In the genomic region with DNA sequence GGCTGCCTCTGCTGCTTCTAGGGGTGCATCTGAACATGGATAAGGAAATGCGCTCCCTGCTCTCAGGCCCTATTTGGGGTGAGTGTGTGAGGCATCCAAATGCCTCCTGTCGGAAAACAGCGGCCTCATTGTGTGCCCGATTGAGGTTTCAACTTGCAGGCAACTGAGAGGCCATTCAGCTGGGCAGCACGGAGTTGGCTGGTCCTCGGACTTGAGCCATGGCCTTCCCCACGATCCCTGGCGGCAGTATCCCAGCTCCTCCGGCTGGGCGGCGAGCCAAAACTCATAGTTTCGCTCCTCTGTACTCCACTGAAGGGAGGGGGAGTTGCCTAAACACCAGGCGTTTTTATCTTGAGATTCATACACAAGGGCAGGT, we compare ENCODE assay signal across 12 cellular contexts.
DNase-seq lines count a peak whose midpoint lies in the region; ATAC-seq and TF ChIP-seq lines count a peak whose summit lies in the region.
"Had no signal": no experiment of that assay in that cellular context is flagged by ENCODE, and none has a peak within 500 bp of the region (broad histone marks: within the 10 kb centered on the region; RNA-seq: fewer than 3 reads in every experiment).

No MANE protein-coding gene starts in this region.

- ATAC-seq in GM18868 (IDR thresholded peaks at IDR 0.05; ENCODE audit: unreplicated experiment) (no peak), HG03175 (IDR thresholded peaks at IDR 0.05; ENCODE audit: unreplicated experiment) (no peak)
- ATAC-seq: gastroesophageal sphincter had no signal

- H3K4me3 ChIP-seq in testis = peak overlapping the region in 1 of 2 donors; percentile 60

- H3K4me1 ChIP-seq in testis = peaks cover 15% of the 10 kb centered on the region

- 0% methylated on average over 10 to 13 of the region's 13 CpGs for WGBS in testis, 2 donors

- intact Hi-C loops in testis (cut with DNase I; ENCODE audit: low total_unique reads) = no loop called here

- no peak overlapping the region for H3K27ac ChIP-seq in testis
- H3K27ac ChIP-seq: gastroesophageal sphincter, vagina had no signal

- no peaks in the 10 kb centered on the region for H3K36me3 ChIP-seq in testis (ENCODE audit: low read depth, missing control alignments)
- H3K36me3 ChIP-seq: gastroesophageal sphincter, vagina had no signal

- no peak for TF ChIP-seq CTCF in testis (IDR thresholded peaks at IDR 0.05)

- no peaks in the 10 kb centered on the region for H3K9me3 ChIP-seq in testis
- H3K9me3 ChIP-seq: gastroesophageal sphincter, vagina had no signal

- no peak for TF ChIP-seq POLR2A in testis (IDR thresholded peaks at IDR 0.05)

- no peaks in the 10 kb centered on the region for H3K27me3 ChIP-seq in testis
- H3K27me3 ChIP-seq: vagina had no signal

- DNase-seq in NCI-H524 (lab: John Stamatoyannopoulos, UW) = peak; percentile 38 to 57
- no peak for DNase-seq in NCI-H524 treated with DMSO at 0.1 percent for 48 hours (lab: John Stamatoyannopoulos, UW)
- DNase-seq in ecto neural progenitor cell (ENCODE audit: low spot score) = peak; percentile 50
- DNase-seq in kidney glomerular epithelial cell (lab: John Stamatoyannopoulos, UW) = peak; percentile 55
- peak; percentile 70 for DNase-seq in testis
- no peak for DNase-seq in SIG-M5 treated with dmso at 0.1 percent for 504 hours (lab: John Stamatoyannopoulos, UW; ENCODE audit: unreplicated experiment)
- DNase-seq: activated naive CD4-positive, alpha-beta T cell treated with anti-CD3 and anti-CD28 coated beads, Interleukin-2, amount 10 ng/mL, durations not matched to agents 7 days and 5 days; NCI-H1048 had no signal

Comparison
In these comparisons a context has a peak if more than half of its experiments do, and no peak if none do; other contexts are left out.
1. DNase-seq: peak in NCI-H524 (2 of 2), ecto neural progenitor cell (single experiment), kidney glomerular epithelial cell (single experiment) and testis (single experiment); none in NCI-H524 treated with DMSO at 0.1 percent for 48 hours (single experiment) and SIG-M5 treated with dmso at 0.1 percent for 504 hours (single experiment).